8 cellular contexts compared by ENCODE assay signal in genomic region chr6:159217595-159218275, GRCh38. TPM values are rescaled to one million over a fixed set of nuclear protein-coding genes. Genes with fewer than 3 reads are reported as not detected.
DNase-seq lines count a peak whose midpoint lies in the region; ATAC-seq and TF ChIP-seq lines count a peak whose summit lies in the region.

No MANE protein-coding gene starts in this region.

- no peak overlapping the region for H3K4me3 Mint-ChIP-seq in progenitor cell of endocrine pancreas (ENCODE audit: low read depth)
- no peak overlapping the region for H3K4me3 Mint-ChIP-seq in T-helper 2 cell treated with Interferon-gamma antibody and Interleukin-4, amounts not matched to agents 5 μg/mL and 100 μg/mL, for 36 hours

- TF ChIP-seq CTCF in GM12873 (IDR thresholded peaks at IDR 0.05; ENCODE audit: insufficient read depth, low read depth, low read length, missing control alignments) (peak; percentile 68), PC-3 (conservative IDR thresholded peaks at IDR 0.05; ENCODE audit: low read depth, low read length) (peak; percentile 50; the same call in 1 of the 2 replicates), fibroblast of the aortic adventitia (IDR thresholded peaks at IDR 0.05; ENCODE audit: insufficient read depth, low read length) (no peak), progenitor cell of endocrine pancreas (IDR thresholded peaks at IDR 0.05; ENCODE audit: unreplicated experiment) (peak; percentile 59)

- no peaks in the 10 kb centered on the region for H3K9me3 Mint-ChIP-seq in progenitor cell of endocrine pancreas (ENCODE audit: low read depth)
- H3K9me3 Mint-ChIP-seq in T-helper 2 cell treated with Interferon-gamma antibody and Interleukin-4, amounts not matched to agents 5 μg/mL and 100 μg/mL, for 36 hours = no peaks in the 10 kb centered on the region

- H3K27me3 Mint-ChIP-seq in progenitor cell of endocrine pancreas = peaks cover 39% of the 10 kb centered on the region
- H3K27me3 Mint-ChIP-seq in T-helper 2 cell treated with Interferon-gamma antibody and Interleukin-4, amounts not matched to agents 5 μg/mL and 100 μg/mL, for 36 hours (ENCODE audit: low read depth) = peaks cover 16% of the 10 kb centered on the region

- H3K79me2 ChIP-seq in PC-3 (ENCODE audit: low read length) = no peaks in the 10 kb centered on the region

- ATAC-seq in HG03066 (IDR thresholded peaks at IDR 0.05; ENCODE audit: low read depth, unreplicated experiment) (peak; percentile 60), PC-3 (peak; percentile 64; the same call in 1 of the 2 replicates), GM19023 (IDR thresholded peaks at IDR 0.05; ENCODE audit: unreplicated experiment) (no peak)

- H3K9me3 ChIP-seq in PC-3 (ENCODE audit: low read length) = no peaks in the 10 kb centered on the region

- H3K9ac ChIP-seq in PC-3 (ENCODE audit: low read length) = no peak overlapping the region

- CTCF ChIA-PET in PC-3 (lab: Charles Lee) = no interaction called here

- H3K27ac ChIP-seq in PC-3 (ENCODE audit: low read length) = no peak overlapping the region

- no peaks in the 10 kb centered on the region for H4K20me1 ChIP-seq in PC-3 (ENCODE audit: low read length)

- H3K36me3 Mint-ChIP-seq in progenitor cell of endocrine pancreas (ENCODE audit: insufficient read depth) = no peaks in the 10 kb centered on the region
- H3K36me3 Mint-ChIP-seq in T-helper 2 cell treated with Interferon-gamma antibody and Interleukin-4, amounts not matched to agents 5 μg/mL and 100 μg/mL, for 36 hours (ENCODE audit: low read depth) = no peaks in the 10 kb centered on the region

- BruUV-seq in PC-3 (replicated peaks; lab: Mats Ljungman, UMichigan) = no TSS peak

- H2AFZ ChIP-seq in PC-3 (ENCODE audit: low read length) = no peak overlapping the region

- DNase-seq in AG08395 (ENCODE audit: low spot score) = peak; percentile 58
- DNase-seq in PC-3 = peak; percentile 33
- peak; percentile 23 for DNase-seq in fibroblast of the aortic adventitia (ENCODE audit: low read depth)
- DNase-seq in progenitor cell of endocrine pancreas (ENCODE audit: low spot score, unreplicated experiment) = no peak
- no peak for DNase-seq in T-helper 2 cell treated with Interferon-gamma antibody and Interleukin-4, amounts not matched to agents 5 μg/mL and 100 μg/mL, for 36 hours (ENCODE audit: low spot score)

- H3K27ac Mint-ChIP-seq in progenitor cell of endocrine pancreas = no peak overlapping the region
- H3K27ac Mint-ChIP-seq in T-helper 2 cell treated with Interferon-gamma antibody and Interleukin-4, amounts not matched to agents 5 μg/mL and 100 μg/mL, for 36 hours = no peak overlapping the region

- peaks cover 72% of the 10 kb centered on the region for H3K27me3 ChIP-seq in PC-3 (ENCODE audit: low read length)

- intact Hi-C loops in PC-3 (cut with micrococcal nuclease) = no loop called here

- H3F3A ChIP-seq in PC-3 (ENCODE audit: low read length, unreplicated experiment) = no peaks in the 10 kb centered on the region

- H3K4me2 ChIP-seq in PC-3 (ENCODE audit: low read length) = no peak overlapping the region

- H3K36me3 ChIP-seq in PC-3 (ENCODE audit: low read depth, low read length) = no peaks in the 10 kb centered on the region

- H3K4me3 ChIP-seq in PC-3 (ENCODE audit: low read length) (no peak overlapping the region), fibroblast of the aortic adventitia (ENCODE audit: low read depth, low read length) (no peak overlapping the region)

- no peaks in the 10 kb centered on the region for H3K9me2 ChIP-seq in PC-3 (replicated peaks; ENCODE audit: low read length)

- H3K4me1 ChIP-seq in PC-3 (ENCODE audit: insufficient read depth, low read length) = no peaks in the 10 kb centered on the region

- POLR2A ChIA-PET in PC-3 (lab: Charles Lee; ENCODE audit: unreplicated experiment) = no interaction called here

- peaks cover 1% of the 10 kb centered on the region for H3K4me1 Mint-ChIP-seq in progenitor cell of endocrine pancreas (ENCODE audit: low read depth)
- peaks cover 1% of the 10 kb centered on the region for H3K4me1 Mint-ChIP-seq in T-helper 2 cell treated with Interferon-gamma antibody and Interleukin-4, amounts not matched to agents 5 μg/mL and 100 μg/mL, for 36 hours (ENCODE audit: low read depth)

RNA-seq across cellular contexts. Expression of gene FNDC1, which starts 48.5 kb away (rescaled TPM):
- total RNA-seq in PC-3 (2014; rRNA removed) (not detected in 2 replicates), fibroblast of the aortic adventitia (ENCODE audit: low replicate concordance) (0.16 and 1.6 TPM in 2 replicates), progenitor cell of endocrine pancreas (0.07 TPM in 1 of 2 replicates, not detected in the other)

Comparison
In these comparisons a context has a peak if more than half of its experiments do, and no peak if none do; other contexts are left out.
1. DNase-seq: peak in AG08395 (single experiment), PC-3 (single experiment) and fibroblast of the aortic adventitia (single experiment); none in progenitor cell of endocrine pancreas (single experiment) and T-helper 2 cell treated with Interferon-gamma antibody and Interleukin-4, amounts not matched to agents 5 μg/mL and 100 μg/mL, for 36 hours (single experiment).